In genomic region chr5:72082048-72082447, GRCh38 we compare ENCODE assay signal across 24 cellular contexts. TPM values are rescaled to one million over a fixed set of nuclear protein-coding genes. Genes with fewer than 3 reads are reported as not detected.
DNase-seq lines count a peak whose midpoint lies in the region; ATAC-seq and TF ChIP-seq lines count a peak whose summit lies in the region.
"Had no signal": no experiment of that assay in that cellular context is flagged by ENCODE, and none has a peak within 500 bp of the region (broad histone marks: within the 10 kb centered on the region; RNA-seq: fewer than 3 reads in every experiment).

No MANE protein-coding gene starts in this region.

- peaks cover 7% of the 10 kb centered on the region for H3F3A ChIP-seq in neural progenitor cell (ENCODE audit: low read depth)

- H3K4me3 ChIP-seq in astrocyte of the spinal cord (ENCODE audit: low read depth, low read length): no peak overlapping the region
- H3K4me3 ChIP-seq in neural progenitor cell: no peak overlapping the region
- H3K4me3 ChIP-seq: breast epithelium, left lung, sigmoid colon, tibial nerve had no signal

- TF ChIP-seq CTCF in GM12873 (IDR thresholded peaks at IDR 0.05; ENCODE audit: insufficient read depth, low read depth, low read length, missing control alignments) (peak; percentile 17), astrocyte of the spinal cord (IDR thresholded peaks at IDR 0.05; ENCODE audit: low read depth, low read length) (peak; percentile 20), neural progenitor cell (IDR thresholded peaks at IDR 0.05) (peak; percentile 18)

- no peak overlapping the region for H3K27ac Mint-ChIP-seq in neural progenitor cell
- H3K27ac Mint-ChIP-seq in stimulated activated effector memory CD8-positive, alpha-beta T cell treated with anti-CD3 and anti-CD28 coated beads, Interleukin-12 subunit alpha, Interleukin-12 subunit beta, amount 100 ng/mL, for 72 hours: no peak overlapping the region
- H3K27ac Mint-ChIP-seq: activated naive CD8-positive, alpha-beta T cell; T-helper 2 cell treated with Interferon-gamma antibody and Interleukin-4, amounts not matched to agents 5 μg/mL and 100 μg/mL, for 36 hours had no signal

- ATAC-seq in stimulated activated effector memory CD8-positive, alpha-beta T cell treated with anti-CD3 and anti-CD28 coated beads, Interleukin-12 subunit alpha, Interleukin-12 subunit beta, amount 100 ng/mL, for 72 hours: no peak
- ATAC-seq in left colon: no peak
- ATAC-seq: left lung had no signal

- H3K36me3 Mint-ChIP-seq in neural progenitor cell: no peaks in the 10 kb centered on the region
- H3K36me3 Mint-ChIP-seq in stimulated activated effector memory CD8-positive, alpha-beta T cell treated with anti-CD3 and anti-CD28 coated beads, Interleukin-12 subunit alpha, Interleukin-12 subunit beta, amount 100 ng/mL, for 72 hours: no peaks in the 10 kb centered on the region
- H3K36me3 Mint-ChIP-seq: activated naive CD8-positive, alpha-beta T cell had no signal

- peaks cover 2% of the 10 kb centered on the region for H3K4me1 ChIP-seq in neural progenitor cell
- H3K4me1 ChIP-seq: breast epithelium, left lung had no signal

- no peaks in the 10 kb centered on the region for H4K20me1 ChIP-seq in neural progenitor cell (ENCODE audit: low read depth)

- H3K27ac ChIP-seq in neural progenitor cell: no peak overlapping the region
- H3K27ac ChIP-seq: breast epithelium, epithelial cell of prostate, left lung, sigmoid colon had no signal

- no peak overlapping the region for H3K4me3 Mint-ChIP-seq in neural progenitor cell
- H3K4me3 Mint-ChIP-seq in stimulated activated effector memory CD8-positive, alpha-beta T cell treated with anti-CD3 and anti-CD28 coated beads, Interleukin-12 subunit alpha, Interleukin-12 subunit beta, amount 100 ng/mL, for 72 hours: no peak overlapping the region
- H3K4me3 Mint-ChIP-seq: activated naive CD8-positive, alpha-beta T cell; T-helper 2 cell treated with Interferon-gamma antibody and Interleukin-4, amounts not matched to agents 5 μg/mL and 100 μg/mL, for 36 hours had no signal

- peaks cover 43% of the 10 kb centered on the region for H3K4me1 Mint-ChIP-seq in neural progenitor cell
- no peaks in the 10 kb centered on the region for H3K4me1 Mint-ChIP-seq in stimulated activated effector memory CD8-positive, alpha-beta T cell treated with anti-CD3 and anti-CD28 coated beads, Interleukin-12 subunit alpha, Interleukin-12 subunit beta, amount 100 ng/mL, for 72 hours

- no peaks in the 10 kb centered on the region for H3K9me3 Mint-ChIP-seq in neural progenitor cell
- H3K9me3 Mint-ChIP-seq in stimulated activated effector memory CD8-positive, alpha-beta T cell treated with anti-CD3 and anti-CD28 coated beads, Interleukin-12 subunit alpha, Interleukin-12 subunit beta, amount 100 ng/mL, for 72 hours: no peaks in the 10 kb centered on the region
- H3K9me3 Mint-ChIP-seq: T-helper 2 cell treated with Interferon-gamma antibody and Interleukin-4, amounts not matched to agents 5 μg/mL and 100 μg/mL, for 36 hours had no signal

- no peaks in the 10 kb centered on the region for H3K36me3 ChIP-seq in neural progenitor cell
- H3K36me3 ChIP-seq: breast epithelium, left lung, sigmoid colon, tibial nerve had no signal

- peaks cover 7% of the 10 kb centered on the region for H3K27me3 Mint-ChIP-seq in neural progenitor cell (ENCODE audit: insufficient read depth, low read depth)

- H3K4me2 ChIP-seq in neural progenitor cell: no peak overlapping the region

- no peaks in the 10 kb centered on the region for H3K27me3 ChIP-seq in neural progenitor cell
- H3K27me3 ChIP-seq: breast epithelium, sigmoid colon, tibial nerve had no signal

- no peaks in the 10 kb centered on the region for H3K79me2 ChIP-seq in neural progenitor cell (ENCODE audit: low read depth)

- in situ Hi-C loops in astrocyte of the spinal cord (cut with HindIII; ENCODE audit: low sequenced_read_pairs): no loop called here

- intact Hi-C loops in left colon (cut with DNase I, micrococcal nuclease): no loop called here

- peak; percentile 19 for DNase-seq in HT-29 (ENCODE audit: low spot score)
- DNase-seq in astrocyte of the spinal cord (ENCODE audit: low read depth, low spot score): no peak
- no peak for DNase-seq in neural progenitor cell (ENCODE audit: low spot score)
- no peak for DNase-seq in stimulated activated effector memory CD8-positive, alpha-beta T cell treated with anti-CD3 and anti-CD28 coated beads, Interleukin-12 subunit alpha, Interleukin-12 subunit beta, amount 100 ng/mL, for 72 hours (ENCODE audit: low spot score in 2 of 2)
- DNase-seq in left colon: no peak
- no peak for DNase-seq in SIG-M5 treated with dmso at 0.1 percent for 504 hours (lab: John Stamatoyannopoulos, UW; ENCODE audit: unreplicated experiment)
- DNase-seq: activated CD4-positive, alpha-beta T cell treated with anti-CD3 and anti-CD28 coated beads for 48 hours; activated CD8-positive, alpha-beta memory T cell treated with anti-CD3 and anti-CD28 coated beads for 24 hours; activated effector memory CD4-positive, alpha-beta T cell treated with Interleukin-2 at 50 U/mL for 16 hours; DMS153; glutamatergic neuron; KBM-7; left lung; NCI-H2029; posterior cingulate gyrus; SHP77; sigmoid colon; stimulated activated CD4-positive, alpha-beta T cell treated with anti-CD3 and anti-CD28 coated beads, Interleukin-4, amount 100 ng/mL, for 1 hour had no signal

- H2AFZ ChIP-seq in neural progenitor cell (replicated peaks): no peak overlapping the region

- H3K9ac ChIP-seq in neural progenitor cell: no peak overlapping the region

- H3K9me3 ChIP-seq in neural progenitor cell (ENCODE audit: low read depth): no peaks in the 10 kb centered on the region
- H3K9me3 ChIP-seq: breast epithelium, left lung, sigmoid colon, tibial nerve had no signal

RNA-seq across cellular contexts. Expression of gene MAP1B, which starts 25.2 kb away (rescaled TPM):
- total RNA-seq in HT-29 (2014; rRNA removed; shearing (Covaris generic)): not detected in 2 replicates
- 84.4 and 247 TPM in 2 replicates for total RNA-seq in neural progenitor cell (ENCODE audit: low replicate concordance)
- 10 to 100 TPM in 1 of 2 donors, 1 to 10 TPM in 1; 6.4 to 17.1 TPM for total RNA-seq in left colon
